ENCODE assay signal across 13 cellular contexts in the genomic region with DNA sequence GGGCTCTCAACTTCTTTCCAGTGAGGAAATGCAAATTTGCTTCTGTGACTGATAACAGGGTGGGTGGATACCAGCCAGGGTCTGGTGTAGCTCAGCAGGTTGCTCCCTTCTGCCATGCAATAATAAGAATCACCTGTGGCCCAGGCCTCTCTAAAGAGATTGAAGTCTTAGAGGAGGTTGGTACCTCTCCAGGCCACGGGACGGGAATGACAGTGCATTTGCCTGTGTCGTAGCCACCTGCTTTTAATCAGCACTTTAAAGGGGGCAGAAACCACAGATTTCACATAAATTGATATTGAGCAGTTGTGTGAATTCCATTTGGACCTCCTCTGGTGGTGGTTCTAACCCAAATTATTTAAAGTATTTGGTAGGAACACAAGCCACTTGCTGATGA.
A peak's percentile ranks its signal among the peaks of the same experiment; 100 is the strongest.
DNase-seq lines count a peak whose midpoint lies in the region; ATAC-seq and TF ChIP-seq lines count a peak whose summit lies in the region.
"Had no signal": no experiment of that assay in that cellular context is flagged by ENCODE, and none has a peak within 500 bp of the region (broad histone marks: within the 10 kb centered on the region; RNA-seq: fewer than 3 reads in every experiment).

No MANE protein-coding gene starts in this region.

- peaks cover 30% of the 10 kb centered on the region for H3K4me1 Mint-ChIP-seq in T-helper 2 cell treated with Interferon-gamma antibody and Interleukin-4, amounts not matched to agents 5 μg/mL and 100 μg/mL, for 36 hours (ENCODE audit: low read depth)
- peaks cover 61% of the 10 kb centered on the region for H3K4me1 Mint-ChIP-seq in stimulated activated naive CD8-positive, alpha-beta T cell treated with anti-CD3 and anti-CD28 coated beads, Interleukin-15, amount 100 ng/mL, for 72 hours

- peaks cover 22% of the 10 kb centered on the region for H3K36me3 Mint-ChIP-seq in T-helper 2 cell treated with Interferon-gamma antibody and Interleukin-4, amounts not matched to agents 5 μg/mL and 100 μg/mL, for 36 hours (ENCODE audit: low read depth)

- peak; percentile 60 for DNase-seq in AG09319 (ENCODE audit: extremely low read depth, low read depth)
- peak; percentile 38 for DNase-seq in LHCN-M2 (ENCODE audit: low read depth)
- DNase-seq in cardiac fibroblast (ENCODE audit: low read depth in 2 of 2), result peak; percentile 49 to 56
- peak; percentile 67 for DNase-seq in kidney tubule cell (ENCODE audit: low spot score)
- no peak for DNase-seq in T-helper 2 cell treated with Interferon-gamma antibody and Interleukin-4, amounts not matched to agents 5 μg/mL and 100 μg/mL, for 36 hours (ENCODE audit: low spot score)
- DNase-seq in stimulated activated CD4-positive, alpha-beta T cell treated with anti-CD3 and anti-CD28 coated beads, Interleukin-4, amount 100 ng/mL, for 24 hours, result no peak
- no peak for DNase-seq in stimulated activated naive CD8-positive, alpha-beta T cell treated with anti-CD3 and anti-CD28 coated beads, Interleukin-15, amount 100 ng/mL, for 72 hours
- DNase-seq: activated CD8-positive, alpha-beta memory T cell treated with anti-CD3 and anti-CD28 coated beads for 24 hours; CD8-positive, alpha-beta memory T cell; NCI-H446 treated with DMSO at 0.1 percent for 48 hours; psoas muscle; tibial artery had no signal

- H3K9me3 Mint-ChIP-seq in T-helper 2 cell treated with Interferon-gamma antibody and Interleukin-4, amounts not matched to agents 5 μg/mL and 100 μg/mL, for 36 hours, result peaks cover 13% of the 10 kb centered on the region
- peaks cover 0 to 8% of the 10 kb centered on the region in 2 donors for H3K9me3 Mint-ChIP-seq in stimulated activated naive CD8-positive, alpha-beta T cell treated with anti-CD3 and anti-CD28 coated beads, Interleukin-15, amount 100 ng/mL, for 72 hours

- no peak overlapping the region for H3K27ac Mint-ChIP-seq in T-helper 2 cell treated with Interferon-gamma antibody and Interleukin-4, amounts not matched to agents 5 μg/mL and 100 μg/mL, for 36 hours
- H3K27ac Mint-ChIP-seq in stimulated activated naive CD8-positive, alpha-beta T cell treated with anti-CD3 and anti-CD28 coated beads, Interleukin-15, amount 100 ng/mL, for 72 hours, result no peak overlapping the region

- no peak overlapping the region for H3K4me3 ChIP-seq in cardiac fibroblast (replicated peaks in 1 of 2; ENCODE audit: low read depth in 2 of 2, low read length in 2 of 2)
- H3K4me3 ChIP-seq: psoas muscle, tibial artery had no signal

- no peak for ATAC-seq in HG02759 (IDR thresholded peaks at IDR 0.05; ENCODE audit: unreplicated experiment)
- ATAC-seq in stimulated activated naive CD8-positive, alpha-beta T cell treated with anti-CD3 and anti-CD28 coated beads, Interleukin-15, amount 100 ng/mL, for 72 hours, result no peak
- ATAC-seq: psoas muscle had no signal

- no peaks in the 10 kb centered on the region for H3K27me3 Mint-ChIP-seq in T-helper 2 cell treated with Interferon-gamma antibody and Interleukin-4, amounts not matched to agents 5 μg/mL and 100 μg/mL, for 36 hours (ENCODE audit: low read depth)
- no peaks in the 10 kb centered on the region for H3K27me3 Mint-ChIP-seq in stimulated activated naive CD8-positive, alpha-beta T cell treated with anti-CD3 and anti-CD28 coated beads, Interleukin-15, amount 100 ng/mL, for 72 hours

- H3K4me3 Mint-ChIP-seq in T-helper 2 cell treated with Interferon-gamma antibody and Interleukin-4, amounts not matched to agents 5 μg/mL and 100 μg/mL, for 36 hours, result no peak overlapping the region
- H3K4me3 Mint-ChIP-seq in stimulated activated naive CD8-positive, alpha-beta T cell treated with anti-CD3 and anti-CD28 coated beads, Interleukin-15, amount 100 ng/mL, for 72 hours, result no peak overlapping the region

- no peak for TF ChIP-seq CTCF in AG09319 (IDR thresholded peaks at IDR 0.05; ENCODE audit: low read depth, low read length)
- no peak for TF ChIP-seq CTCF in cardiac fibroblast (IDR thresholded peaks at IDR 0.05; ENCODE audit: low read depth, low read length)

Comparison
In these comparisons a context has a peak if more than half of its experiments do, and no peak if none do; other contexts are left out.
1. DNase-seq: peak in AG09319 (single experiment), LHCN-M2 (single experiment), cardiac fibroblast (2 of 2) and kidney tubule cell (single experiment); none in T-helper 2 cell treated with Interferon-gamma antibody and Interleukin-4, amounts not matched to agents 5 μg/mL and 100 μg/mL, for 36 hours (single experiment), stimulated activated CD4-positive, alpha-beta T cell treated with anti-CD3 and anti-CD28 coated beads, Interleukin-4, amount 100 ng/mL, for 24 hours (single experiment) and stimulated activated naive CD8-positive, alpha-beta T cell treated with anti-CD3 and anti-CD28 coated beads, Interleukin-15, amount 100 ng/mL, for 72 hours (0 of 2).